Comparison of ENCODE assay signal across 24 cellular contexts in genomic region chr1:7447736-7448135, GRCh38.
"Had no signal": no experiment of that assay in that cellular context is flagged by ENCODE, and none has a peak within 500 bp of the region (broad histone marks: within the 10 kb centered on the region; RNA-seq: fewer than 3 reads in every experiment).

No MANE protein-coding gene starts in this region.

- H3K27me3 Mint-ChIP-seq: activated T-cell treated with anti-CD3 and anti-CD28 coated beads, Interleukin-2, amount 50 U/mL, for 24 hours had no signal

- DNase-seq: activated CD4-positive, alpha-beta T cell treated with anti-CD3 and anti-CD28 coated beads for 48 hours; activated CD4-positive, alpha-beta T cell treated with anti-CD3 and anti-CD28 coated beads, Interleukin-2, amount 50 U/mL, for 48 hours; activated CD8-positive, alpha-beta memory T cell treated with anti-CD3 and anti-CD28 coated beads, Interleukin-2, amount 50 U/mL, for 4 hours; activated gamma-delta T cell treated with Interleukin-2 at 50 U/mL for 16 hours; activated naive CD4-positive, alpha-beta T cell treated with anti-CD3 and anti-CD28 coated beads, Interleukin-2, amount 50 U/mL, for 16 hours; activated T-cell treated with anti-CD3 and anti-CD28 coated beads, Interleukin-2, amount 50 U/mL, for 24 hours; amygdala; central memory CD4-positive, alpha-beta T cell; dermis blood vessel endothelial cell; effector CD4-positive, alpha-beta T cell; foreskin melanocyte; heart right ventricle; kidney glomerular epithelial cell; left ventricle myocardium inferior; mesendoderm; natural killer cell; posterior cingulate gyrus; right cardiac atrium; spleen; stimulated activated naive CD4-positive, alpha-beta T cell; T-helper 9 cell had no signal

- H3K4me3 Mint-ChIP-seq: activated T-cell treated with anti-CD3 and anti-CD28 coated beads, Interleukin-2, amount 50 U/mL, for 24 hours; natural killer cell; neural progenitor cell; T-helper 1 cell treated with Interleukin-12 subunit alpha and Interleukin-12 subunit beta and Interleukin-4 antibody, amounts not matched to agents 30 μg/mL and 1 μg/mL, for 36 hours had no signal

- H3K9me3 Mint-ChIP-seq: activated T-cell treated with anti-CD3 and anti-CD28 coated beads, Interleukin-2, amount 50 U/mL, for 24 hours; natural killer cell; neural progenitor cell; T-helper 1 cell treated with Interleukin-12 subunit alpha and Interleukin-12 subunit beta and Interleukin-4 antibody, amounts not matched to agents 30 μg/mL and 1 μg/mL, for 36 hours had no signal

- H3K4me1 Mint-ChIP-seq: natural killer cell had no signal

- H3K36me3 Mint-ChIP-seq: natural killer cell, neural progenitor cell had no signal

- ATAC-seq: activated CD4-positive, CD25-positive, alpha-beta regulatory T cell treated with anti-CD3 and anti-CD28 coated beads, Interleukin-2, amount 50 U/mL, for 24 hours; natural killer cell had no signal

- H3K27ac Mint-ChIP-seq: activated T-cell treated with anti-CD3 and anti-CD28 coated beads, Interleukin-2, amount 50 U/mL, for 24 hours; natural killer cell; neural progenitor cell; T-helper 1 cell treated with Interleukin-12 subunit alpha and Interleukin-12 subunit beta and Interleukin-4 antibody, amounts not matched to agents 30 μg/mL and 1 μg/mL, for 36 hours had no signal
